12 cellular contexts compared by ENCODE assay signal in genomic region chr2:64092502-64092901, GRCh38. TPM values are rescaled to one million over a fixed set of nuclear protein-coding genes. Genes with fewer than 3 reads are reported as not detected.
DNase-seq lines count a peak whose midpoint lies in the region; ATAC-seq and TF ChIP-seq lines count a peak whose summit lies in the region.
"Had no signal": no experiment of that assay in that cellular context is flagged by ENCODE, and none has a peak within 500 bp of the region (broad histone marks: within the 10 kb centered on the region; RNA-seq: fewer than 3 reads in every experiment).

No MANE protein-coding gene starts in this region.

- peaks cover 56% of the 10 kb centered on the region for H3K36me3 Mint-ChIP-seq in activated B cell treated with CpG ODN at 0.5 μM for 24 hours (ENCODE audit: low read depth)

- H3K9me3 Mint-ChIP-seq in activated B cell treated with CpG ODN at 0.5 μM for 24 hours: peaks cover 14% of the 10 kb centered on the region

- intact Hi-C loops in activated B cell treated with CpG ODN at 0.5 μM for 24 hours (cut with micrococcal nuclease): loop anchor here (1.0 to 2.0 kb wide), 6 partner anchors 9 to 234 kb away; partner anchors contain the start of gene PELI1

- peaks cover 66% of the 10 kb centered on the region for H3K4me1 Mint-ChIP-seq in activated B cell treated with CpG ODN at 0.5 μM for 24 hours

- H3K4me3 Mint-ChIP-seq in activated B cell treated with CpG ODN at 0.5 μM for 24 hours: peak overlapping the region; percentile 52

- TF ChIP-seq CTCF in activated B cell treated with CpG ODN at 0.5 μM for 24 hours (IDR thresholded peaks at IDR 0.05): no peak

- POLR2A ChIA-PET in activated B cell treated with CpG ODN at 0.5 μM for 24 hours (lab: Charles Lee): interaction anchor here (0.7 to 2.3 kb wide), 2 partner anchors 234 to 574 kb away, joined by 3 to 9 read pairs; no protein-coding TSS in a partner anchor

- ATAC-seq in GM18868 (IDR thresholded peaks at IDR 0.05; ENCODE audit: unreplicated experiment) (peak; percentile 86), GM21529 (IDR thresholded peaks at IDR 0.05; ENCODE audit: unreplicated experiment) (peak; percentile 77), HG03135 (IDR thresholded peaks at IDR 0.05; ENCODE audit: unreplicated experiment) (peak; percentile 55), activated B cell treated with CpG ODN at 0.5 μM for 24 hours (ENCODE audit: low read depth) (peak; percentile 31)
- ATAC-seq: gastroesophageal sphincter had no signal

- DNase-seq in activated B cell treated with CpG ODN at 0.5 μM for 24 hours: no peak
- DNase-seq in NCI-H1436 (lab: John Stamatoyannopoulos, UW): no peak
- DNase-seq in DMS53 treated with DMSO at 0.1 percent for 48 hours (lab: John Stamatoyannopoulos, UW; ENCODE audit: unreplicated experiment): no peak
- DNase-seq in NCI-H510A treated with DMSO at 0.1 percent for 48 hours (lab: John Stamatoyannopoulos, UW): no peak
- no peak for DNase-seq in NCI-H2029 (lab: John Stamatoyannopoulos, UW)
- DNase-seq: aorta; CD4-positive, CD25-positive, alpha-beta regulatory T cell; effector CD8-positive, alpha-beta T cell had no signal

- H3K27me3 Mint-ChIP-seq in activated B cell treated with CpG ODN at 0.5 μM for 24 hours: no peaks in the 10 kb centered on the region
- H3K27me3 Mint-ChIP-seq: CD4-positive, CD25-positive, alpha-beta regulatory T cell had no signal

- H3K27ac Mint-ChIP-seq in activated B cell treated with CpG ODN at 0.5 μM for 24 hours: peak overlapping the region; percentile 91

- CTCF ChIA-PET in activated B cell treated with CpG ODN at 0.5 μM for 24 hours (lab: Charles Lee): no interaction called here

RNA-seq across cellular contexts. Expression of gene PELI1, which starts 51.7 kb away (rescaled TPM):
- total RNA-seq in activated B cell treated with CpG ODN at 0.5 μM for 24 hours: 81.4 and 93.1 TPM in 2 replicates

Comparison
In these comparisons a context has a peak if more than half of its experiments do, and no peak if none do; other contexts are left out.
1. ATAC-seq: peak in every context shown above with its lines; median percentile 86 in GM18868; 77 in GM21529; 55 in HG03135; 31 in activated B cell treated with CpG ODN at 0.5 μM for 24 hours.